Comparison of ENCODE assay signal across 11 cellular contexts in the genomic region with DNA sequence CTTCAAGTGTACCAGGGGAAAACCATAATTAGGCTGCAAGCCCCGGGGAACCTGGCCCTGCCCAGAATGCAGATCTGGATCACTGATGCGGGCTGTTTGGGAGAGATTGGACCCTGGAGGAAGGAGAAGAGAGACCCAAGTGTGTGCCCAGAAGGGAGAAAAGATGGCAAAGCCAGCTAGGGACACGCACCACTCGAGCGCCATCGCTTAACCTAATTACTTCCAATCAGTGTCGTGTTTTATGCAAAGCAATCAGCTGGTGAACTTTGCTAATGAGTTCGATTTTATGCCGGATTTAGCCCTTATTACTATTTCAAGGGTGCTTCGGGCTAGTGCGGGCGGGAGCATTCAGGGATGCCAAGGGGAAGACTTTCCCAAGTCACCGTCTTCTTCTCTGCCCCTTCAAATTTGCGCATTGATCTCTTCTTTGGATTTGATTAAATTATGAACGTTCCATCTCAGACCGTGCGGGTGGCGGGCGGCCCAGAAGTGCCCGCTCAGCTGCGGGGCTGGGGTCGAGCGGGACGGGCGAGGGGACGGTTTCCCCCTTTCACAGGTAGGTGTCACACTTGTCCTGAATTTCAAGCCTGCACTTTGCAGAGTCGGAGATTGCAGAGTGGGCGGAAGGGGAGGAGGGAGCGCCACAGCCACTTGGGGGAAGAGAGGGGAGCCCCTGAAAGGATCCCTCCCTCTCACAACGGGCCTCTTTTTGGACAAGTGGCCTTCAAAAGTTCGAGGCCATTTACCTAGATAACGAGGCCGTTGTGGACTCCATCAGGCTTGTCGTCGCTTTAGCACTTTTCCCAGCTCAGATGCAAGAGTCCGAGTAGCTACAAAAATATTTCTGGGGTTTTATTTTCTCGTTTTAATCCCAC. TPM values are rescaled to one million over a fixed set of nuclear protein-coding genes. Genes with fewer than 3 reads are reported as not detected.
DNase-seq lines count a peak whose midpoint lies in the region; ATAC-seq and TF ChIP-seq lines count a peak whose summit lies in the region.
"Had no signal": no experiment of that assay in that cellular context is flagged by ENCODE, and none has a peak within 500 bp of the region (broad histone marks: within the 10 kb centered on the region; RNA-seq: fewer than 3 reads in every experiment).

No MANE protein-coding gene starts in this region.

- DNase-seq in SK-N-SH (peak; percentile 48), NCI-H748 (lab: John Stamatoyannopoulos, UW; ENCODE audit: unreplicated experiment) (peak; percentile 48), fibroblast of gingiva (ENCODE audit: low read depth) (peak; percentile 9), pons (ENCODE audit: low spot score) (peak; percentile 45), activated T-cell treated with anti-CD3 and anti-CD28 coated beads for 4 hours (no peak), NCI-H2227 (lab: John Stamatoyannopoulos, UW; ENCODE audit: unreplicated experiment) (no peak)
- DNase-seq in central memory CD4-positive, alpha-beta T cell: no peak
- DNase-seq: activated naive CD4-positive, alpha-beta T cell treated with Interleukin-2 at 50 U/mL for 16 hours; NCI-H1092 treated with DMSO at 0.1 percent for 48 hours; transverse colon had no signal

- CTCF ChIA-PET in SK-N-SH (lab: Yijun Ruan, JAX): interaction anchor here (2.5 kb wide), 1 partner anchor 437 kb away, joined by 14 read pairs; no protein-coding TSS in a partner anchor

- H3K4me3 ChIP-seq in SK-N-SH (ENCODE audit: low read depth in 2 of 2, low read length in 1 of 2): no peak overlapping the region
- H3K4me3 ChIP-seq: transverse colon had no signal

- H4K20me1 ChIP-seq in SK-N-SH (ENCODE audit: insufficient read depth): no peaks in the 10 kb centered on the region

- no peak overlapping the region for H2AFZ ChIP-seq in SK-N-SH (ENCODE audit: low read depth)

- H3K4me1 ChIP-seq in SK-N-SH (ENCODE audit: control insufficient read depth in 1 of 2, insufficient read depth in 2 of 2, low read depth in 1 of 2, low read length in 1 of 2): peaks cover 0 to 7% of the 10 kb centered on the region in 2 experiments; a peak in 1 of 4 replicates

- no peaks in the 10 kb centered on the region for H3K9me3 ChIP-seq in SK-N-SH
- H3K9me3 ChIP-seq: transverse colon had no signal

- WGBS in SK-N-SH (ENCODE audit: low lambda C conversion rate): 93% methylated on average over 37 of the region's 37 CpGs

- no peaks in the 10 kb centered on the region for H3K27me3 ChIP-seq in SK-N-SH (ENCODE audit: insufficient read depth)

- TF ChIP-seq RAD21 in SK-N-SH (IDR thresholded peaks at IDR 0.05; ENCODE audit: low read length): peak; percentile 39; the same call in 1 of the 2 replicates

- no peaks in the 10 kb centered on the region for H3K9me2 ChIP-seq in SK-N-SH

- no peak for ATAC-seq in SK-N-SH treated with all-trans-retinoic acid at 6 μM for 48 hours

- TF ChIP-seq CTCF in SK-N-SH (IDR thresholded peaks at IDR 0.05): no peak

- H3K27ac ChIP-seq in SK-N-SH (ENCODE audit: low read depth in 2 of 2, low read length in 1 of 2): no peak overlapping the region
- H3K27ac ChIP-seq: transverse colon had no signal

- peaks cover 10 to 14% of the 10 kb centered on the region in 2 experiments for H3K36me3 ChIP-seq in SK-N-SH (replicated peaks in 1 of 2; ENCODE audit: control insufficient read depth in 1 of 2, insufficient read depth in 2 of 2, low read length in 1 of 2)
- H3K36me3 ChIP-seq: transverse colon had no signal

- H3K9ac ChIP-seq in SK-N-SH: no peak overlapping the region

- TF ChIP-seq EP300 in SK-N-SH (IDR thresholded peaks at IDR 0.05; ENCODE audit: borderline replicate concordance in 1 of 2, low read depth in 1 of 2, low read length in 1 of 2): no peak

- peaks cover 13% of the 10 kb centered on the region; the same call in 1 of the 2 replicates for H3K79me2 ChIP-seq in SK-N-SH (ENCODE audit: insufficient read depth)

- peaks cover 4% of the 10 kb centered on the region for H3F3A ChIP-seq in SK-N-SH (replicated peaks; ENCODE audit: insufficient read depth)

- POLR2A ChIA-PET in SK-N-SH (lab: Yijun Ruan, JAX): no interaction called here

- H3K4me2 ChIP-seq in SK-N-SH: no peak overlapping the region

TF ChIP-seq in SK-N-SH, 30 proteins besides CTCF, POLR2A, EP300 and RAD21 (continues in another document):
- TF ChIP-seq RFX5 (IDR thresholded peaks at IDR 0.05; ENCODE audit: low read length): no peak
- TF ChIP-seq JUND (IDR thresholded peaks at IDR 0.05): no peak
- TF ChIP-seq GABPA (IDR thresholded peaks at IDR 0.05; ENCODE audit: low read depth): no peak
- no peak for TF ChIP-seq YY1 (IDR thresholded peaks at IDR 0.05; ENCODE audit: low read depth)
- TF ChIP-seq, protein P1, sequence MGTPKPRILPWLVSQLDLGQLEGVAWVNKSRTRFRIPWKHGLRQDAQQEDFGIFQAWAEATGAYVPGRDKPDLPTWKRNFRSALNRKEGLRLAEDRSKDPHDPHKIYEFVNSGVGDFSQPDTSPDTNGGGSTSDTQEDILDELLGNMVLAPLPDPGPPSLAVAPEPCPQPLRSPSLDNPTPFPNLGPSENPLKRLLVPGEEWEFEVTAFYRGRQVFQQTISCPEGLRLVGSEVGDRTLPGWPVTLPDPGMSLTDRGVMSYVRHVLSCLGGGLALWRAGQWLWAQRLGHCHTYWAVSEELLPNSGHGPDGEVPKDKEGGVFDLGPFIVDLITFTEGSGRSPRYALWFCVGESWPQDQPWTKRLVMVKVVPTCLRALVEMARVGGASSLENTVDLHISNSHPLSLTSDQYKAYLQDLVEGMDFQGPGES (IDR thresholded peaks at IDR 0.05; ENCODE audit: low read depth, low read length): no peak
- no peak for TF ChIP-seq NFIC (IDR thresholded peaks at IDR 0.05; ENCODE audit: borderline replicate concordance)
- no peak for TF ChIP-seq RXRA (IDR thresholded peaks at IDR 0.05; ENCODE audit: borderline replicate concordance, low read depth)
- no peak for TF ChIP-seq SIN3A (IDR thresholded peaks at IDR 0.05; ENCODE audit: borderline replicate concordance, low read depth, low read length)
- TF ChIP-seq MEF2A (IDR thresholded peaks at IDR 0.05; ENCODE audit: borderline replicate concordance, low read depth): no peak
- TF ChIP-seq NRF1 (IDR thresholded peaks at IDR 0.05; ENCODE audit: low read depth, low read length): no peak
- no peak for TF ChIP-seq POLR2AphosphoS5 (IDR thresholded peaks at IDR 0.05; ENCODE audit: low read depth, low read length)
- no peak for TF ChIP-seq TEAD4 (IDR thresholded peaks at IDR 0.05; ENCODE audit: borderline replicate concordance, insufficient read depth)
- TF ChIP-seq TCF12 (IDR thresholded peaks at IDR 0.05): no peak
- TF ChIP-seq, protein P2, sequence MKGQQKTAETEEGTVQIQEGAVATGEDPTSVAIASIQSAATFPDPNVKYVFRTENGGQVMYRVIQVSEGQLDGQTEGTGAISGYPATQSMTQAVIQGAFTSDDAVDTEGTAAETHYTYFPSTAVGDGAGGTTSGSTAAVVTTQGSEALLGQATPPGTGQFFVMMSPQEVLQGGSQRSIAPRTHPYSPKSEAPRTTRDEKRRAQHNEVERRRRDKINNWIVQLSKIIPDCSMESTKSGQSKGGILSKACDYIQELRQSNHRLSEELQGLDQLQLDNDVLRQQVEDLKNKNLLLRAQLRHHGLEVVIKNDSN (IDR thresholded peaks at IDR 0.05; ENCODE audit: borderline replicate concordance, low read depth): no peak

TF ChIP-seq in SK-N-SH treated with all-trans-retinoic acid at 6 μM for 48 hours, 23 proteins besides CTCF, POLR2A, EP300 and RAD21 (continues in another document):
- TF ChIP-seq OSR1 (CRISPR knock-in tag; IDR thresholded peaks at IDR 0.05): no peak
- TF ChIP-seq BACH2 (CRISPR knock-in tag; IDR thresholded peaks at IDR 0.05; ENCODE audit: borderline replicate concordance): no peak
- TF ChIP-seq GLIS3 (CRISPR knock-in tag; IDR thresholded peaks at IDR 0.05): no peak
- TF ChIP-seq SNAI2 (CRISPR knock-in tag; IDR thresholded peaks at IDR 0.05): no peak
- TF ChIP-seq ZNF8 (CRISPR knock-in tag; IDR thresholded peaks at IDR 0.05): no peak
- TF ChIP-seq, protein P3, sequence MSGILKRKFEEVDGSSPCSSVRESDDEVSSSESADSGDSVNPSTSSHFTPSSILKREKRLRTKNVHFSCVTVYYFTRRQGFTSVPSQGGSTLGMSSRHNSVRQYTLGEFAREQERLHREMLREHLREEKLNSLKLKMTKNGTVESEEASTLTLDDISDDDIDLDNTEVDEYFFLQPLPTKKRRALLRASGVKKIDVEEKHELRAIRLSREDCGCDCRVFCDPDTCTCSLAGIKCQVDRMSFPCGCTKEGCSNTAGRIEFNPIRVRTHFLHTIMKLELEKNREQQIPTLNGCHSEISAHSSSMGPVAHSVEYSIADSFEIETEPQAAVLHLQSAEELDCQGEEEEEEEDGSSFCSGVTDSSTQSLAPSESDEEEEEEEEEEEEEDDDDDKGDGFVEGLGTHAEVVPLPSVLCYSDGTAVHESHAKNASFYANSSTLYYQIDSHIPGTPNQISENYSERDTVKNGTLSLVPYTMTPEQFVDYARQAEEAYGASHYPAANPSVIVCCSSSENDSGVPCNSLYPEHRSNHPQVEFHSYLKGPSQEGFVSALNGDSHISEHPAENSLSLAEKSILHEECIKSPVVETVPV (CRISPR knock-in tag; IDR thresholded peaks at IDR 0.05): no peak
- TF ChIP-seq, protein P4, sequence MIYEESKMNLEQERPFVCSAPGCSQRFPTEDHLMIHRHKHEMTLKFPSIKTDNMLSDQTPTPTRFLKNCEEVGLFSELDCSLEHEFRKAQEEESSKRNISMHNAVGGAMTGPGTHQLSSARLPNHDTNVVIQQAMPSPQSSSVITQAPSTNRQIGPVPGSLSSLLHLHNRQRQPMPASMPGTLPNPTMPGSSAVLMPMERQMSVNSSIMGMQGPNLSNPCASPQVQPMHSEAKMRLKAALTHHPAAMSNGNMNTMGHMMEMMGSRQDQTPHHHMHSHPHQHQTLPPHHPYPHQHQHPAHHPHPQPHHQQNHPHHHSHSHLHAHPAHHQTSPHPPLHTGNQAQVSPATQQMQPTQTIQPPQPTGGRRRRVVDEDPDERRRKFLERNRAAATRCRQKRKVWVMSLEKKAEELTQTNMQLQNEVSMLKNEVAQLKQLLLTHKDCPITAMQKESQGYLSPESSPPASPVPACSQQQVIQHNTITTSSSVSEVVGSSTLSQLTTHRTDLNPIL (CRISPR knock-in tag; IDR thresholded peaks at IDR 0.05; ENCODE audit: low read depth): no peak
- TF ChIP-seq ZFP3 (CRISPR knock-in tag; IDR thresholded peaks at IDR 0.05): no peak
- no peak for TF ChIP-seq ARNTL (CRISPR knock-in tag; IDR thresholded peaks at IDR 0.05; ENCODE audit: borderline replicate concordance, low read depth)
- no peak for TF ChIP-seq ESRRG (CRISPR knock-in tag; IDR thresholded peaks at IDR 0.05)
- no peak for TF ChIP-seq ISL1 (CRISPR knock-in tag; IDR thresholded peaks at IDR 0.05)

RNA-seq across cellular contexts. Expression of a gene that starts 4.1 kb away (rescaled TPM):
- polyA plus RNA-seq in SK-N-SH (2012; rRNA removed): 1.0 and 1.4 TPM in 2 replicates
- 0.91 and 1.3 TPM in 2 replicates for polyA plus RNA-seq in SK-N-SH (2012; cell fraction: cytosol; rRNA removed)
- polyA plus RNA-seq in SK-N-SH (2012; cell fraction: nucleus; rRNA removed): 1.8 and 2.5 TPM in 2 replicates

Comparison
In these comparisons a context has a peak if more than half of its experiments do, and no peak if none do; other contexts are left out.
1. DNase-seq: peak in SK-N-SH (single experiment), NCI-H748 (single experiment), fibroblast of gingiva (single experiment) and pons (single experiment); none in central memory CD4-positive, alpha-beta T cell (single experiment), activated T-cell treated with anti-CD3 and anti-CD28 coated beads for 4 hours (single experiment) and NCI-H2227 (single experiment).